ENCODE assay signal across 8 cellular contexts in the genomic region with DNA sequence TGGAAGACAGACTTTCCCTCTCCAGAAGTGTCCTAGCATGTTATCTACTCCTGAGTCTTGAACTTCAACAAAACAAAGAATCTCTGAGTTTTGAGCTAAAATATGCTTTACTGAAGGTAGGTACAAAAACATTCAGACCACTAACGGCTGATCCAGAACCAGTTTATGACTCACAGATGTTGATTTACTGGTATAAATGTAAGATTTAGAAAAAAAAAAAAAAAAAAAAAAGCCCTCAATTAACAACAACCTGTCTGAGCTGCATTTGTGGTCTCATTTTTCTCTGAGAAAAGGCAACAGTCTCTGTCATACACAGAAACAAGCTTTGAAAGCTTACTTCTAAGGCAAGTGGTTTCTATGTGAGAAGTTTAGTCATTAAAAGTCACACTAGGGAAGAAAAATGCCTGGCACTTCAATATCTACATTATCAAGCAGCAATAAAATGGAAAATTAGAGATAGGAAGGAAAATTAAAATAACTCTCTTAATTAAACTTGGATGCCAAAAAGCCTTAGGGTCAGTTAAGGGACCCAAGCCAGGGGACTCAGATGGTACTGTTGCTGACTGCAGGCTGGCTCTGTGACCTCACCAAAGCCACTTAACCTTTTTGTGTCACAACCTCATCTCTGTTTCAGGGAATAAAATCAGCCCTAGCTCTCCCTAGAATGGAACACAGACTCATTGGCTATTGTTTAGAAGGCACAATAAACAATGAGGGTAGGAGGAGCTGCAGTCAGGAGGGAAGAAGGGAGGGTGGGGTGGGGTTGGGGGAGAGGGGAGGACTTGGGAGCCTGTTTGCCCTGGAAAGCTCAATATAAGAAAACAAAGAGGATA.
DNase-seq lines count a peak whose midpoint lies in the region; ATAC-seq and TF ChIP-seq lines count a peak whose summit lies in the region.

No MANE protein-coding gene starts in this region.

- H3K27me3 Mint-ChIP-seq in activated CD8-positive, alpha-beta memory T cell treated with anti-CD3 and anti-CD28 coated beads, Interleukin-2, amount 10 ng/mL, durations not matched to agents 7 days and 5 days: no peaks in the 10 kb centered on the region
- no peaks in the 10 kb centered on the region for H3K27me3 Mint-ChIP-seq in activated CD4-positive, alpha-beta memory T cell treated with anti-CD3 and anti-CD28 coated beads, Interleukin-2, amount 10 ng/mL, durations not matched to agents 7 days and 5 days

- no peak for TF ChIP-seq EP300 in stomach (IDR thresholded peaks at IDR 0.05)

- H3K36me3 ChIP-seq in stomach: no peaks in the 10 kb centered on the region

- peak overlapping the region; percentile 63 for H3K4me3 Mint-ChIP-seq in activated CD8-positive, alpha-beta memory T cell treated with anti-CD3 and anti-CD28 coated beads, Interleukin-2, amount 10 ng/mL, durations not matched to agents 7 days and 5 days
- H3K4me3 Mint-ChIP-seq in activated CD4-positive, alpha-beta memory T cell treated with anti-CD3 and anti-CD28 coated beads, Interleukin-2, amount 10 ng/mL, durations not matched to agents 7 days and 5 days: peak overlapping the region; percentile 70

- no peak for TF ChIP-seq POLR2A in stomach (IDR thresholded peaks at IDR 0.05)

- no peaks in the 10 kb centered on the region for H3K9me3 ChIP-seq in stomach

- H3K27ac ChIP-seq in stomach: peak overlapping the region in 4 of 5 donors; percentile 30 to 93 (median 60)

- peaks cover 23% of the 10 kb centered on the region for H3K36me3 Mint-ChIP-seq in activated CD8-positive, alpha-beta memory T cell treated with anti-CD3 and anti-CD28 coated beads, Interleukin-2, amount 10 ng/mL, durations not matched to agents 7 days and 5 days
- H3K36me3 Mint-ChIP-seq in activated CD4-positive, alpha-beta memory T cell treated with anti-CD3 and anti-CD28 coated beads, Interleukin-2, amount 10 ng/mL, durations not matched to agents 7 days and 5 days (ENCODE audit: low read depth): peaks cover 11% of the 10 kb centered on the region

- no peaks in the 10 kb centered on the region for H3K27me3 ChIP-seq in stomach

- H3K9me3 Mint-ChIP-seq in activated CD8-positive, alpha-beta memory T cell treated with anti-CD3 and anti-CD28 coated beads, Interleukin-2, amount 10 ng/mL, durations not matched to agents 7 days and 5 days (ENCODE audit: low read depth): no peaks in the 10 kb centered on the region
- H3K9me3 Mint-ChIP-seq in activated CD4-positive, alpha-beta memory T cell treated with anti-CD3 and anti-CD28 coated beads, Interleukin-2, amount 10 ng/mL, durations not matched to agents 7 days and 5 days: peaks cover 2% of the 10 kb centered on the region

- CTCF ChIA-PET in activated CD8-positive, alpha-beta memory T cell treated with anti-CD3 and anti-CD28 coated beads, Interleukin-2, amount 10 ng/mL, durations not matched to agents 7 days and 5 days (lab: Charles Lee): interaction anchor here (0.7 to 3.2 kb wide), 19 partner anchors 11 to 306 kb away, joined by 3 to 25 read pairs (median 4); no protein-coding TSS in a partner anchor
- CTCF ChIA-PET in activated CD4-positive, alpha-beta memory T cell treated with anti-CD3 and anti-CD28 coated beads, Interleukin-2, amount 10 ng/mL, durations not matched to agents 7 days and 5 days (lab: Charles Lee): interaction anchor here (0.7 to 4.4 kb wide), 17 partner anchors 11 to 368 kb away, joined by 3 to 37 read pairs (median 5); partner anchors contain the start of gene FLI1
- CTCF ChIA-PET in GM10248 (lab: Yijun Ruan, JAX): interaction anchor here (0.8 to 1.8 kb wide), 7 partner anchors 9 to 29 kb away, joined by 3 to 5 read pairs (median 3); no protein-coding TSS in a partner anchor

- ATAC-seq in activated CD8-positive, alpha-beta memory T cell treated with anti-CD3 and anti-CD28 coated beads, Interleukin-2, amount 10 ng/mL, durations not matched to agents 7 days and 5 days: peak; percentile 40

- 14 to 45% (median 21%) methylated on average over 1 of the region's 1 CpG for WGBS in stomach, 5 donors

- TF ChIP-seq CTCF in stomach (IDR thresholded peaks at IDR 0.05) (no peak), GM10248 (IDR thresholded peaks at IDR 0.05; ENCODE audit: control extremely low read depth, extremely low read depth, low read depth, missing control alignments) (no peak)

- POLR2A ChIA-PET in activated CD4-positive, alpha-beta memory T cell treated with anti-CD3 and anti-CD28 coated beads, Interleukin-2, amount 10 ng/mL, durations not matched to agents 7 days and 5 days (lab: Charles Lee): interaction anchor here (0.6 to 31.4 kb wide), 35 partner anchors 11 to 487 kb away, joined by 3 to 1025 read pairs (median 7); partner anchors contain the start of gene FLI1
- POLR2A ChIA-PET in GM10248 (lab: Yijun Ruan, JAX): interaction anchor here (0.6 kb wide), 1 partner anchor 97 kb away, joined by 7 read pairs; no protein-coding TSS in a partner anchor

- H3K4me3 ChIP-seq in stomach: no peak overlapping the region

- peaks cover 9 to 29% (median 21%) of the 10 kb centered on the region in 4 donors for H3K4me1 ChIP-seq in stomach

- H3K27ac Mint-ChIP-seq in activated CD8-positive, alpha-beta memory T cell treated with anti-CD3 and anti-CD28 coated beads, Interleukin-2, amount 10 ng/mL, durations not matched to agents 7 days and 5 days: peak overlapping the region; percentile 99
- H3K27ac Mint-ChIP-seq in activated CD4-positive, alpha-beta memory T cell treated with anti-CD3 and anti-CD28 coated beads, Interleukin-2, amount 10 ng/mL, durations not matched to agents 7 days and 5 days: peak overlapping the region; percentile 88

- intact Hi-C loops in stomach (cut with DNase I; ENCODE audit: low total_unique reads): loop anchor here (10.0 kb wide), 1 partner anchor 99 kb away; no protein-coding TSS in a partner anchor

- peaks cover 60% of the 10 kb centered on the region for H3K4me1 Mint-ChIP-seq in activated CD8-positive, alpha-beta memory T cell treated with anti-CD3 and anti-CD28 coated beads, Interleukin-2, amount 10 ng/mL, durations not matched to agents 7 days and 5 days
- H3K4me1 Mint-ChIP-seq in activated CD4-positive, alpha-beta memory T cell treated with anti-CD3 and anti-CD28 coated beads, Interleukin-2, amount 10 ng/mL, durations not matched to agents 7 days and 5 days: peaks cover 65% of the 10 kb centered on the region

- peak; percentile 71 for DNase-seq in activated CD8-positive, alpha-beta memory T cell treated with anti-CD3 and anti-CD28 coated beads, Interleukin-2, amount 10 ng/mL, durations not matched to agents 7 days and 5 days
- no peak for DNase-seq in activated CD8-positive, alpha-beta memory T cell treated with anti-CD3 and anti-CD28 coated beads, Interleukin-2, amount 50 U/mL, for 4 hours
- no peak for DNase-seq in activated CD4-positive, alpha-beta memory T cell treated with anti-CD3 and anti-CD28 coated beads, Interleukin-2, amount 10 ng/mL, durations not matched to agents 7 days and 5 days
- DNase-seq in glomerular visceral epithelial cell (ENCODE audit: extremely low spot score): peak; percentile 26
- no peak for DNase-seq in stomach
- DNase-seq in GF-D8 (lab: John Stamatoyannopoulos, UW): no peak
- no peak for DNase-seq in GM10248 (ENCODE audit: extremely low spot score)
- no peak for DNase-seq in DMS153 (lab: John Stamatoyannopoulos, UW)

Comparison
In these comparisons a context has a peak if more than half of its experiments do, and no peak if none do; other contexts are left out.
1. DNase-seq: peak in activated CD8-positive, alpha-beta memory T cell treated with anti-CD3 and anti-CD28 coated beads, Interleukin-2, amount 10 ng/mL, durations not matched to agents 7 days and 5 days (single experiment) and glomerular visceral epithelial cell (single experiment); none in activated CD8-positive, alpha-beta memory T cell treated with anti-CD3 and anti-CD28 coated beads, Interleukin-2, amount 50 U/mL, for 4 hours (single experiment), activated CD4-positive, alpha-beta memory T cell treated with anti-CD3 and anti-CD28 coated beads, Interleukin-2, amount 10 ng/mL, durations not matched to agents 7 days and 5 days (single experiment), stomach (single experiment), GF-D8 (single experiment), GM10248 (single experiment) and DMS153 (single experiment).